In genomic region chr19:46988614-46989230, GRCh38 we compare ENCODE assay signal across 26 cellular contexts. TPM values are rescaled to one million over a fixed set of nuclear protein-coding genes. Genes with fewer than 3 reads are reported as not detected.
"Had no signal": no experiment of that assay in that cellular context is flagged by ENCODE, and none has a peak within 500 bp of the region (broad histone marks: within the 10 kb centered on the region; RNA-seq: fewer than 3 reads in every experiment).

No MANE protein-coding gene starts in this region.

- H3K9me3 Mint-ChIP-seq: activated naive CD4-positive, alpha-beta T cell treated with anti-CD3 and anti-CD28 coated beads, Interleukin-2, amount 50 U/mL, for 24 hours; activated naive CD8-positive, alpha-beta T cell treated with anti-CD3 and anti-CD28 coated beads, Interleukin-2, amount 50 U/mL, for 24 hours; activated T-helper 2 cell treated with anti-CD3 and anti-CD28 coated beads, Interferon-gamma antibody, Interleukin-2, Interleukin-4, amounts not matched to agents 10 μg/mL and 5 μg/mL and 100 μg/mL, durations not matched to agents 14 hours and 24 hours and 36 hours; central memory CD8-positive, alpha-beta T cell; dendritic cell treated with granulocyte-macrophage colony-stimulating factor and Interleukin-4, amounts not matched to agents 40 ng/mL and 50 ng/mL, for 4 days; naive thymus-derived CD4-positive, alpha-beta T cell; neural progenitor cell; stimulated activated naive B cell treated with anti-CD40 and anti-IgM and Interleukin-4, amounts not matched to agents 10 μg/mL and 1 μg/mL and 100 μg/mL, for 72 hours had no signal

- H3K27me3 ChIP-seq: breast epithelium, gastroesophageal sphincter, hepatocyte, neural progenitor cell, stomach, thyroid gland had no signal

- H3K27me3 Mint-ChIP-seq: activated naive CD4-positive, alpha-beta T cell treated with anti-CD3 and anti-CD28 coated beads, Interleukin-2, amount 50 U/mL, for 24 hours; activated naive CD8-positive, alpha-beta T cell treated with anti-CD3 and anti-CD28 coated beads, Interleukin-2, amount 50 U/mL, for 24 hours; central memory CD8-positive, alpha-beta T cell; dendritic cell treated with granulocyte-macrophage colony-stimulating factor and Interleukin-4, amounts not matched to agents 40 ng/mL and 50 ng/mL, for 4 days; naive thymus-derived CD4-positive, alpha-beta T cell; stimulated activated naive B cell treated with anti-CD40 and anti-IgM and Interleukin-4, amounts not matched to agents 10 μg/mL and 1 μg/mL and 100 μg/mL, for 72 hours had no signal

- H3K4me3 Mint-ChIP-seq: activated naive CD4-positive, alpha-beta T cell treated with anti-CD3 and anti-CD28 coated beads, Interleukin-2, amount 50 U/mL, for 24 hours; activated naive CD8-positive, alpha-beta T cell treated with anti-CD3 and anti-CD28 coated beads, Interleukin-2, amount 50 U/mL, for 24 hours; central memory CD8-positive, alpha-beta T cell; dendritic cell treated with granulocyte-macrophage colony-stimulating factor and Interleukin-4, amounts not matched to agents 40 ng/mL and 50 ng/mL, for 4 days; naive thymus-derived CD4-positive, alpha-beta T cell; neural progenitor cell; stimulated activated naive B cell treated with anti-CD40 and anti-IgM and Interleukin-4, amounts not matched to agents 10 μg/mL and 1 μg/mL and 100 μg/mL, for 72 hours had no signal

- H3K36me3 Mint-ChIP-seq: activated naive CD4-positive, alpha-beta T cell treated with anti-CD3 and anti-CD28 coated beads, Interleukin-2, amount 50 U/mL, for 24 hours had no signal

- ATAC-seq: activated naive CD8-positive, alpha-beta T cell treated with anti-CD3 and anti-CD28 coated beads, Interleukin-2, amount 50 U/mL, for 24 hours; gastroesophageal sphincter; naive thymus-derived CD4-positive, alpha-beta T cell; sciatic nerve; stimulated activated naive B cell treated with anti-CD40 and anti-IgM and Interleukin-4, amounts not matched to agents 10 μg/mL and 1 μg/mL and 100 μg/mL, for 72 hours had no signal

- H3K27ac ChIP-seq: breast epithelium, hepatocyte, neural progenitor cell, stomach, thyroid gland had no signal

- H2AFZ ChIP-seq: hepatocyte, neural progenitor cell had no signal

- DNase-seq: activated CD4-positive, alpha-beta T cell treated with anti-CD3 and anti-CD28 coated beads for 4 hours; activated CD4-positive, alpha-beta T cell treated with anti-CD3 and anti-CD28 coated beads, Interleukin-2, amount 50 U/mL, for 4 hours; activated naive CD8-positive, alpha-beta T cell treated with anti-CD3 and anti-CD28 coated beads, Interleukin-2, amount 50 U/mL, for 24 hours; amygdala; effector CD4-positive, alpha-beta T cell; erythroblast; islet precursor cell; midbrain; naive thymus-derived CD4-positive, alpha-beta T cell; stimulated activated CD4-positive, alpha-beta T cell treated with anti-CD3 and anti-CD28 coated beads, Interleukin-4, amount 100 ng/mL, for 4 hours; stimulated activated CD8-positive, alpha-beta memory T cell treated with anti-CD3 and anti-CD28 coated beads, Interleukin-4, amount 100 ng/mL, for 48 hours; stimulated activated naive B cell treated with anti-CD40 and anti-IgM and Interleukin-4, amounts not matched to agents 10 μg/mL and 1 μg/mL and 100 μg/mL, for 72 hours; stomach; thyroid gland had no signal

- H3K9ac ChIP-seq: neural progenitor cell had no signal

- H3K27ac Mint-ChIP-seq: activated naive CD4-positive, alpha-beta T cell treated with anti-CD3 and anti-CD28 coated beads, Interleukin-2, amount 50 U/mL, for 24 hours; activated naive CD8-positive, alpha-beta T cell treated with anti-CD3 and anti-CD28 coated beads, Interleukin-2, amount 50 U/mL, for 24 hours; activated T-helper 2 cell treated with anti-CD3 and anti-CD28 coated beads, Interferon-gamma antibody, Interleukin-2, Interleukin-4, amounts not matched to agents 10 μg/mL and 5 μg/mL and 100 μg/mL, durations not matched to agents 14 hours and 24 hours and 36 hours; dendritic cell treated with granulocyte-macrophage colony-stimulating factor and Interleukin-4, amounts not matched to agents 40 ng/mL and 50 ng/mL, for 4 days; stimulated activated naive B cell treated with anti-CD40 and anti-IgM and Interleukin-4, amounts not matched to agents 10 μg/mL and 1 μg/mL and 100 μg/mL, for 72 hours had no signal

- H3K4me3 ChIP-seq: breast epithelium, gastroesophageal sphincter, hepatocyte, neural progenitor cell, skin epidermis, stomach, thyroid gland had no signal

- H3K4me2 ChIP-seq: hepatocyte, neural progenitor cell had no signal

- H3K9me3 ChIP-seq: breast epithelium, gastroesophageal sphincter, stomach, thyroid gland had no signal

RNA-seq across cellular contexts. Expression of gene NPAS1, which starts 30.9 kb away (rescaled TPM):
- total RNA-seq: activated T-helper 2 cell treated with anti-CD3 and anti-CD28 coated beads, Interferon-gamma antibody, Interleukin-2, Interleukin-4, amounts not matched to agents 10 μg/mL and 5 μg/mL and 100 μg/mL, durations not matched to agents 14 hours and 24 hours and 36 hours; T-helper 1 cell treated with Interleukin-12 subunit alpha and Interleukin-12 subunit beta and Interleukin-4 antibody, amounts not matched to agents 30 ng/mL and 1 ng/mL, for 36 hours; ureter had no signal
